9 cellular contexts compared by ENCODE assay signal in the genomic region with DNA sequence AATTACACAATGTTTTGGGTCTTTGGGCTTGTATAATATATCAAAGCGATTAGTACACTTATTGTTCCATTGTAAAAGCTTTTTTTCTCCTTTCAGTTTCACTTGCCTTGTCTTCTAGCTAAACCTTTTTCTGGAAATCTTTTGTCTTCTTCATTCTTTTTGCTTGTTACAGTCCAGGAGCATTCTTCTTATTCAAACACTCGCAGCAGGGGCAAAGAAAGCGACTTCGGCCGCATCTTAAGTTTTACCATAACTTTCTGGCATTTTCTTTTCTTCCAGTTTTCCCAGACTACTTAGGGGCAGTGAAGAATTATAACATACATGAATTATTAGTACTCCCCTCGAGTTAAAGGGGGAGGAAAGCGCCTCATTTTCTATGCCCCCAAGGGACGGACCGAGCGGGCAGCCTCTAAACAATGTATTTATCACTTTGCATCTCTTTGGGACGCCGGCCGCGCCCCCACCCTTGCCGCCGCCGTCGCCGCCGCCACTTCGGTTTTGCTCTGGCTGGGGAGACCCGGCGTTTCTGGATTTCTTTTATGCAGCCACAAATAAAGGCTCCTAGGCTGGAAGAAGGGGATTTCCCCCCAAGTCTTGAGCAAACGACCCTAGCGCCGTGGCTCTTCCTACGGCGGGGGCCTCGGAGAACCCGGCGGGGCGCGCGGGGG. TPM values are rescaled to one million over a fixed set of nuclear protein-coding genes. Genes with fewer than 3 reads are reported as not detected.
DNase-seq lines count a peak whose midpoint lies in the region; TF ChIP-seq lines count a peak whose summit lies in the region.
"Had no signal": no experiment of that assay in that cellular context is flagged by ENCODE, and none has a peak within 500 bp of the region (broad histone marks: within the 10 kb centered on the region; RNA-seq: fewer than 3 reads in every experiment).

No MANE protein-coding gene starts in this region.

- H3F3A ChIP-seq in PC-9 (ENCODE audit: insufficient read depth, low read depth), result no peaks in the 10 kb centered on the region

- no peaks in the 10 kb centered on the region for H3K9me2 ChIP-seq in PC-9 (ENCODE audit: insufficient read depth)

- H3K27ac ChIP-seq in muscle layer of colon (ENCODE audit: low read depth, low read length), result no peak overlapping the region
- H3K27ac ChIP-seq in PC-9, result no peak overlapping the region

- DNase-seq in stimulated activated CD4-positive, alpha-beta T cell treated with anti-CD3 and anti-CD28 coated beads, Interleukin-15, amount 100 ng/mL, for 24 hours, result peak; percentile 21
- DNase-seq in stimulated activated CD4-positive, alpha-beta T cell treated with anti-CD3 and anti-CD28 coated beads, Interleukin-12 subunit alpha, Interleukin-12 subunit beta, amount 100 ng/mL, for 4 hours, result no peak
- DNase-seq in astrocyte of the hippocampus (ENCODE audit: low read depth, low spot score), result peak; percentile 16
- no peak for DNase-seq in PC-9
- no peak for DNase-seq in medulla oblongata (ENCODE audit: extremely low spot score)
- no peak for DNase-seq in middle frontal gyrus (ENCODE audit: extremely low spot score, low spot score)
- DNase-seq in GM10266 (ENCODE audit: extremely low spot score), result no peak
- DNase-seq: nucleus accumbens had no signal

- intact Hi-C loops in PC-9 (cut with micrococcal nuclease; ENCODE audit: unreplicated experiment), result no loop called here

- H3K9me3 ChIP-seq in muscle layer of colon (ENCODE audit: low read length), result no peaks in the 10 kb centered on the region
- no peaks in the 10 kb centered on the region for H3K9me3 ChIP-seq in PC-9 (ENCODE audit: insufficient read depth, low read depth)

- TF ChIP-seq CTCF in PC-9 (conservative IDR thresholded peaks at IDR 0.05) (no peak), GM10266 (IDR thresholded peaks at IDR 0.05; ENCODE audit: control insufficient read depth, insufficient read depth, low read depth, missing control alignments) (no peak)

- H3K4me2 ChIP-seq in PC-9, result no peak overlapping the region

- H3K4me1 ChIP-seq in muscle layer of colon (ENCODE audit: insufficient read depth, low read length) (no peaks in the 10 kb centered on the region), PC-9 (replicated peaks; ENCODE audit: insufficient read depth) (no peaks in the 10 kb centered on the region)

- BruUV-seq in PC-9 (replicated peaks; lab: Mats Ljungman, UMichigan), result no TSS peak

- peak overlapping the region; percentile 44 to 65 for H3K4me3 ChIP-seq in muscle layer of colon (ENCODE audit: low read depth in 1 of 2, low read length in 2 of 2)
- H3K4me3 ChIP-seq in PC-9, result no peak overlapping the region

- H3K79me2 ChIP-seq in PC-9 (ENCODE audit: low read depth), result no peaks in the 10 kb centered on the region

- no peak overlapping the region for H3K9ac ChIP-seq in muscle layer of colon (ENCODE audit: low read length)

- H3K27me3 ChIP-seq in muscle layer of colon (ENCODE audit: control insufficient read depth in 1 of 2, insufficient read depth in 2 of 2, low read length in 2 of 2), result peaks cover 34 to 52% of the 10 kb centered on the region in 2 donors
- peaks cover 96% of the 10 kb centered on the region for H3K27me3 ChIP-seq in PC-9 (ENCODE audit: insufficient read depth, low read depth)

- H2AFZ ChIP-seq in PC-9, result no peak overlapping the region

- H4K20me1 ChIP-seq in PC-9 (ENCODE audit: insufficient read depth), result no peaks in the 10 kb centered on the region

- POLR2A ChIA-PET in PC-9 (lab: Charles Lee; ENCODE audit: unreplicated experiment), result no interaction called here

- H3K36me3 ChIP-seq in muscle layer of colon (ENCODE audit: insufficient read depth, low read length) (no peaks in the 10 kb centered on the region), PC-9 (ENCODE audit: low read depth) (no peaks in the 10 kb centered on the region)

- CTCF ChIA-PET in PC-9 (lab: Charles Lee), result no interaction called here

RNA-seq across cellular contexts. Expression of a gene that starts 7.5 kb away (rescaled TPM):
- not detected in 2 replicates for total RNA-seq in PC-9 (2021)

RNA-seq across cellular contexts. Expression of a gene that starts 35.5 kb away (rescaled TPM):
- total RNA-seq in PC-9 (2021), result not detected in 2 replicates

Comparison
In these comparisons a context has a peak if more than half of its experiments do, and no peak if none do; other contexts are left out.
1. DNase-seq: peak in stimulated activated CD4-positive, alpha-beta T cell treated with anti-CD3 and anti-CD28 coated beads, Interleukin-15, amount 100 ng/mL, for 24 hours (single experiment) and astrocyte of the hippocampus (single experiment); none in stimulated activated CD4-positive, alpha-beta T cell treated with anti-CD3 and anti-CD28 coated beads, Interleukin-12 subunit alpha, Interleukin-12 subunit beta, amount 100 ng/mL, for 4 hours (single experiment), PC-9 (0 of 2), medulla oblongata (single experiment), middle frontal gyrus (single experiment) and GM10266 (single experiment).